Comparison of ENCODE assay signal across 28 cellular contexts in the genomic region with DNA sequence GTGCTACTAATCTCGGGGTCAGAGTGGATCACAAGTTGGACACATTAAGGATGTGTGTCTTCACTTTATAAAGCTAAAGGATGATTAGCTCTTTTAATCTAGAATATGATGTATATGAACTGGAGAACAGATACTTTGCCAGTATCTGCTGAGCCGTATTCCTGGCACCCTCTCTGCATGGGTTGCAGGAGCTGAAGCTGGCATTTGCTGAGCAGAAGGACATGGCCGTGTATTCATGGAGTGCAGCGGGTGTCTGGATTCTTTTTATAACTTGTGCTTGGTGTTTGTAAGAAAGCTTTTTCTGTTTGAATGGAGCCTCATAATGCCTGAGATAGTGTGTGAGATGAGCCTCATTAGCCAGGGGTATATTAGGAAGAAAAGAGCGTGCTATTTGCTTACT.
A peak's percentile ranks its signal among the peaks of the same experiment; 100 is the strongest.
DNase-seq lines count a peak whose midpoint lies in the region; ATAC-seq and TF ChIP-seq lines count a peak whose summit lies in the region.
"Had no signal": no experiment of that assay in that cellular context is flagged by ENCODE, and none has a peak within 500 bp of the region (broad histone marks: within the 10 kb centered on the region; RNA-seq: fewer than 3 reads in every experiment).

No MANE protein-coding gene starts in this region.

- ATAC-seq in right cardiac atrium (no peak), HG03432 (IDR thresholded peaks at IDR 0.05; ENCODE audit: unreplicated experiment) (no peak), left lung (no peak)
- ATAC-seq: activated CD8-positive, alpha-beta memory T cell treated with anti-CD3 and anti-CD28 coated beads, Interleukin-2, amount 10 ng/mL, durations not matched to agents 7 days and 5 days; effector memory CD8-positive, alpha-beta T cell; lower lobe of right lung; mucosa of descending colon had no signal

- H3K36me3 ChIP-seq in KMS-11 (ENCODE audit: insufficient read depth) = no peaks in the 10 kb centered on the region; the same call in 1 of the 2 replicates
- H3K36me3 ChIP-seq in skeletal muscle tissue (ENCODE audit: control insufficient read depth in 3 of 3, insufficient read depth in 3 of 3, low read length in 3 of 3) = peaks cover 9 to 18% (median 11%) of the 10 kb centered on the region in 3 donors
- peaks cover 0 to 84% of the 10 kb centered on the region in 2 donors for H3K36me3 ChIP-seq in left lung

- 73% methylated on average over 5 of the region's 5 CpGs for WGBS in right cardiac atrium

- H3K79me2 ChIP-seq in KMS-11 (ENCODE audit: insufficient read depth, low read depth) = no peaks in the 10 kb centered on the region

- H3K4me3 ChIP-seq in KMS-11 (IDR thresholded peaks at IDR 0.05; ENCODE audit: insufficient read depth, low read depth, low read length) (no peak overlapping the region), right cardiac atrium (ENCODE audit: low read length) (no peak overlapping the region), skeletal muscle tissue (ENCODE audit: low read length in 3 of 3) (no peak overlapping the region), left lung (no peak overlapping the region)
- H3K4me3 ChIP-seq: BLaER1, lower lobe of right lung, mucosa of descending colon, prostate gland had no signal

- no peak overlapping the region for H2AFZ ChIP-seq in KMS-11 (ENCODE audit: low read depth)

- H3K4me1 ChIP-seq in KMS-11 (ENCODE audit: low read depth, poor library complexity, severe bottlenecking) (peaks cover 49% of the 10 kb centered on the region), right cardiac atrium (ENCODE audit: control insufficient read depth, insufficient read depth, low read length) (peaks cover 13% of the 10 kb centered on the region), skeletal muscle tissue (ENCODE audit: control insufficient read depth in 3 of 3, insufficient read depth in 3 of 3, low read length in 3 of 3) (peaks cover 40 to 65% (median 60%) of the 10 kb centered on the region in 3 donors), left lung (peaks cover 0 to 15% of the 10 kb centered on the region in 2 donors)
- H3K4me1 ChIP-seq: prostate gland had no signal

- peak overlapping the region; percentile 36; the same call in 1 of the 2 replicates for H3K4me2 ChIP-seq in KMS-11
- H3K4me2 ChIP-seq: BLaER1 had no signal

- no peaks in the 10 kb centered on the region for H3K9me3 ChIP-seq in right cardiac atrium (ENCODE audit: control insufficient read depth, low read length)
- H3K9me3 ChIP-seq in skeletal muscle tissue (ENCODE audit: control insufficient read depth in 3 of 3, low read length in 3 of 3) = no peaks in the 10 kb centered on the region
- no peaks in the 10 kb centered on the region for H3K9me3 ChIP-seq in left lung
- H3K9me3 ChIP-seq: BLaER1, lower lobe of right lung, mucosa of descending colon, prostate gland had no signal

- intact Hi-C loops in right cardiac atrium (cut with DNase I) (no loop called here), left lung (cut with DNase I) (no loop called here)

- H3K27ac ChIP-seq in KMS-11 (peak overlapping the region; percentile 68; the same call in 1 of the 2 replicates), caudate nucleus (ENCODE audit: low read depth, low read length) (peak overlapping the region; percentile 24), right cardiac atrium (ENCODE audit: low read length) (peak overlapping the region; percentile 53), skeletal muscle tissue (ENCODE audit: low read depth, low read length) (peak overlapping the region; percentile 12), left lung (no peak overlapping the region)
- H3K27ac ChIP-seq: BLaER1, lower lobe of right lung, prostate gland had no signal

- no peaks in the 10 kb centered on the region for H3K27me3 ChIP-seq in KMS-11 (ENCODE audit: insufficient read depth, low read depth)
- no peaks in the 10 kb centered on the region for H3K27me3 ChIP-seq in right cardiac atrium (ENCODE audit: control insufficient read depth, insufficient read depth)
- H3K27me3 ChIP-seq in skeletal muscle tissue (ENCODE audit: control insufficient read depth in 3 of 3, insufficient read depth in 3 of 3, low read length in 3 of 3) = no peaks in the 10 kb centered on the region
- H3K27me3 ChIP-seq in left lung = no peaks in the 10 kb centered on the region
- H3K27me3 ChIP-seq: BLaER1 had no signal

- no peaks in the 10 kb centered on the region for H4K20me1 ChIP-seq in KMS-11 (ENCODE audit: insufficient read depth)

- no peak for TF ChIP-seq CTCF in KMS-11 (conservative IDR thresholded peaks at IDR 0.05; ENCODE audit: low read depth, low read length)
- TF ChIP-seq CTCF in left lung (IDR thresholded peaks at IDR 0.05) = no peak

- DNase-seq in caudate nucleus (lab: John Stamatoyannopoulos, UW) = peak in 1 of 61 donors; percentile 10
- peak in 2 of 3 donors; percentile 13 to 35 for DNase-seq in right cardiac atrium
- DNase-seq in DMS 273 (lab: John Stamatoyannopoulos, UW; ENCODE audit: unreplicated experiment) = no peak
- no peak for DNase-seq in left lung
- DNase-seq in HuH-7 (ENCODE audit: low spot score) = no peak
- DNase-seq: ACHN; activated CD4-positive, alpha-beta T cell treated with anti-CD3 and anti-CD28 coated beads, Interleukin-2, amount 50 U/mL, for 1 hour; activated CD8-positive, alpha-beta memory T cell treated with anti-CD3 and anti-CD28 coated beads, Interleukin-2, amount 10 ng/mL, durations not matched to agents 7 days and 5 days; COR-L47; DND-41; effector memory CD8-positive, alpha-beta T cell; foreskin melanocyte; H9; hypothalamus; lower lobe of right lung; mucosa of descending colon; NCI-H1092; NCI-H2029 treated with DMSO at 0.1 percent for 48 hours; NCI-H345; NCI-H748 treated with DMSO at 0.1 percent for 48 hours; nephron progenitor cell; small intestine; stimulated activated CD4-positive, alpha-beta T cell treated with anti-CD3 and anti-CD28 coated beads, Interleukin-2, amount 100 ng/mL, for 24 hours had no signal

- H3K9ac ChIP-seq in KMS-11 = no peak overlapping the region
- H3K9ac ChIP-seq in skeletal muscle tissue (ENCODE audit: low read depth in 1 of 3, low read length in 3 of 3) = peak overlapping the region in 2 of 3 donors; percentile 33 to 41
- H3K9ac ChIP-seq: BLaER1 had no signal

Comparison
In these comparisons a context has a peak if more than half of its experiments do, and no peak if none do; other contexts are left out.
1. H3K27ac ChIP-seq: peak in KMS-11 (single experiment), caudate nucleus (single experiment), right cardiac atrium (single experiment) and skeletal muscle tissue (single experiment); none in left lung (0 of 2).
2. DNase-seq: peak in right cardiac atrium (2 of 3); none in DMS 273 (single experiment), left lung (0 of 2) and HuH-7 (single experiment).